ENCODE assay signal across 9 cellular contexts in the genomic region with DNA sequence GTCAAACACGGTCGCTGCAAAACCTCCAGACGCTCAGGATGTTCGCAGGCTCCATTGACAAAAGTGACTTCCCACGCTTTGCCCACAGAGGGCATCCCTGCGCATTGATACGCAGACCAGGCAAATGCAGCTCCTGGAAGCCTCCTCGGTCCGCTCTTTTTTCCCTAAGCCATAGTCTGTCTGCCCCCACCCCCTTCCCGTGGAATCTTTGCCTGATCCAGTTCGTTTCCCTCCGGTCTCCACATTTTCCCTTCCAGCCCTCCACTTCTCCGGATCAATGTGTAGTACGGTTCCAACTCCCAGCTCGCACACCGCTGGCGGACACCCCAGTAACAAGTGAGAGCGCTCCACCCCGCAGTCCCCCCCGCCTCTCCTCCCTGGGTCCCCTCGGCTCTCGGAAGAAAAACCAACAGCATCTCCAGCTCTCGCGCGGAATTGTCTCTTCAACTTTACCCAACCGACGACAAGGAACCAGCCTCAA. TPM values are rescaled to one million over a fixed set of nuclear protein-coding genes. Genes with fewer than 3 reads are reported as not detected.
DNase-seq lines count a peak whose midpoint lies in the region; ATAC-seq and TF ChIP-seq lines count a peak whose summit lies in the region.
"Had no signal": no experiment of that assay in that cellular context is flagged by ENCODE, and none has a peak within 500 bp of the region (broad histone marks: within the 10 kb centered on the region; RNA-seq: fewer than 3 reads in every experiment).

A gene with protein sequence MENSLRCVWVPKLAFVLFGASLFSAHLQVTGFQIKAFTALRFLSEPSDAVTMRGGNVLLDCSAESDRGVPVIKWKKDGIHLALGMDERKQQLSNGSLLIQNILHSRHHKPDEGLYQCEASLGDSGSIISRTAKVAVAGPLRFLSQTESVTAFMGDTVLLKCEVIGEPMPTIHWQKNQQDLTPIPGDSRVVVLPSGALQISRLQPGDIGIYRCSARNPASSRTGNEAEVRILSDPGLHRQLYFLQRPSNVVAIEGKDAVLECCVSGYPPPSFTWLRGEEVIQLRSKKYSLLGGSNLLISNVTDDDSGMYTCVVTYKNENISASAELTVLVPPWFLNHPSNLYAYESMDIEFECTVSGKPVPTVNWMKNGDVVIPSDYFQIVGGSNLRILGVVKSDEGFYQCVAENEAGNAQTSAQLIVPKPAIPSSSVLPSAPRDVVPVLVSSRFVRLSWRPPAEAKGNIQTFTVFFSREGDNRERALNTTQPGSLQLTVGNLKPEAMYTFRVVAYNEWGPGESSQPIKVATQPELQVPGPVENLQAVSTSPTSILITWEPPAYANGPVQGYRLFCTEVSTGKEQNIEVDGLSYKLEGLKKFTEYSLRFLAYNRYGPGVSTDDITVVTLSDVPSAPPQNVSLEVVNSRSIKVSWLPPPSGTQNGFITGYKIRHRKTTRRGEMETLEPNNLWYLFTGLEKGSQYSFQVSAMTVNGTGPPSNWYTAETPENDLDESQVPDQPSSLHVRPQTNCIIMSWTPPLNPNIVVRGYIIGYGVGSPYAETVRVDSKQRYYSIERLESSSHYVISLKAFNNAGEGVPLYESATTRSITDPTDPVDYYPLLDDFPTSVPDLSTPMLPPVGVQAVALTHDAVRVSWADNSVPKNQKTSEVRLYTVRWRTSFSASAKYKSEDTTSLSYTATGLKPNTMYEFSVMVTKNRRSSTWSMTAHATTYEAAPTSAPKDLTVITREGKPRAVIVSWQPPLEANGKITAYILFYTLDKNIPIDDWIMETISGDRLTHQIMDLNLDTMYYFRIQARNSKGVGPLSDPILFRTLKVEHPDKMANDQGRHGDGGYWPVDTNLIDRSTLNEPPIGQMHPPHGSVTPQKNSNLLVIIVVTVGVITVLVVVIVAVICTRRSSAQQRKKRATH (N-terminal part only) (plus strand): TSS at position 307 of the 481 bp plus-strand sequence. CDS start 591 bp downstream, outside the sequence.

- DNase-seq in DMS153 (lab: John Stamatoyannopoulos, UW) (peak; percentile 28), WERI-Rb-1 (peak; percentile 91), smooth muscle cell (lab: John Stamatoyannopoulos, UW; ENCODE audit: unreplicated experiment) (peak; percentile 8), DMS114 treated with DMSO at 0.1 percent for 48 hours (lab: John Stamatoyannopoulos, UW; ENCODE audit: unreplicated experiment) (no peak)
- DNase-seq in activated CD4-positive, alpha-beta memory T cell treated with anti-CD3 and anti-CD28 coated beads, Interleukin-2, amount 10 ng/mL, durations not matched to agents 7 days and 5 days: no peak

- POLR2A ChIA-PET in activated CD4-positive, alpha-beta memory T cell treated with anti-CD3 and anti-CD28 coated beads, Interleukin-2, amount 10 ng/mL, durations not matched to agents 7 days and 5 days (lab: Charles Lee): no interaction called here

- H3K27me3 ChIP-seq in WERI-Rb-1 (ENCODE audit: insufficient read depth, low read depth, severe bottlenecking) (peaks cover 19% of the 10 kb centered on the region), smooth muscle cell (ENCODE audit: low read depth) (peaks cover 59% of the 10 kb centered on the region)

- H3K4me3 ChIP-seq in WERI-Rb-1 (ENCODE audit: low read depth, low read length) (peak within 1 kb of the TSS; percentile 45), iPS-11a (ENCODE audit: low read depth, low read length) (peak within 1 kb of the TSS; percentile 42), smooth muscle cell (peak within 1 kb of the TSS; percentile 50)

- H3K4me3 Mint-ChIP-seq in activated CD4-positive, alpha-beta memory T cell treated with anti-CD3 and anti-CD28 coated beads, Interleukin-2, amount 10 ng/mL, durations not matched to agents 7 days and 5 days: no peak within 1 kb of the TSS

- H3K9me3 ChIP-seq in WERI-Rb-1 (ENCODE audit: severe bottlenecking) (no peaks in the 10 kb centered on the region), smooth muscle cell (replicated peaks; ENCODE audit: low read depth) (no peaks in the 10 kb centered on the region)

- H3K36me3 ChIP-seq in WERI-Rb-1: no peaks in the 10 kb centered on the region
- no peaks in the 10 kb centered on the region for H3K36me3 ChIP-seq in smooth muscle cell (ENCODE audit: low read depth)

- peaks cover 6% of the 10 kb centered on the region for H3K9me3 Mint-ChIP-seq in activated CD4-positive, alpha-beta memory T cell treated with anti-CD3 and anti-CD28 coated beads, Interleukin-2, amount 10 ng/mL, durations not matched to agents 7 days and 5 days

- CTCF ChIA-PET in activated CD4-positive, alpha-beta memory T cell treated with anti-CD3 and anti-CD28 coated beads, Interleukin-2, amount 10 ng/mL, durations not matched to agents 7 days and 5 days (lab: Charles Lee): no interaction called here

- peaks cover 3% of the 10 kb centered on the region for H3K36me3 Mint-ChIP-seq in activated CD4-positive, alpha-beta memory T cell treated with anti-CD3 and anti-CD28 coated beads, Interleukin-2, amount 10 ng/mL, durations not matched to agents 7 days and 5 days (ENCODE audit: low read depth)

- H3K27me3 Mint-ChIP-seq in activated CD4-positive, alpha-beta memory T cell treated with anti-CD3 and anti-CD28 coated beads, Interleukin-2, amount 10 ng/mL, durations not matched to agents 7 days and 5 days: peaks cover 23% of the 10 kb centered on the region

- TF ChIP-seq CTCF in LNCAP (IDR thresholded peaks at IDR 0.05) (peak; percentile 48), WERI-Rb-1 (IDR thresholded peaks at IDR 0.05; ENCODE audit: low read depth, low read length) (peak; percentile 97), smooth muscle cell (IDR thresholded peaks at IDR 0.05; ENCODE audit: borderline replicate concordance, insufficient read depth, poor library complexity, severe bottlenecking) (peak; percentile 26)

- no peak within 1 kb of the TSS for H3K9ac ChIP-seq in smooth muscle cell (ENCODE audit: low read depth)

- WGBS in smooth muscle cell (ENCODE audit: low lambda C conversion rate): 2% methylated on average over 27 of the region's 27 CpGs

- H3K4me2 ChIP-seq in smooth muscle cell: peak within 1 kb of the TSS; percentile 85

- ATAC-seq in GM21447 (IDR thresholded peaks at IDR 0.05; ENCODE audit: unreplicated experiment): no peak

- H3K79me2 ChIP-seq in smooth muscle cell (ENCODE audit: low read depth): no peaks in the 10 kb centered on the region

- H3K27ac ChIP-seq in WERI-Rb-1 (no peak within 1 kb of the TSS), smooth muscle cell (ENCODE audit: low read depth) (no peak within 1 kb of the TSS)

- H3K4me1 Mint-ChIP-seq in activated CD4-positive, alpha-beta memory T cell treated with anti-CD3 and anti-CD28 coated beads, Interleukin-2, amount 10 ng/mL, durations not matched to agents 7 days and 5 days: no peaks in the 10 kb centered on the region

- no peak within 1 kb of the TSS for H3K27ac Mint-ChIP-seq in activated CD4-positive, alpha-beta memory T cell treated with anti-CD3 and anti-CD28 coated beads, Interleukin-2, amount 10 ng/mL, durations not matched to agents 7 days and 5 days

- H3K4me1 ChIP-seq in smooth muscle cell (ENCODE audit: low read depth): peaks cover 9% of the 10 kb centered on the region

- no peaks in the 10 kb centered on the region for H4K20me1 ChIP-seq in smooth muscle cell (ENCODE audit: low read depth)

- peak within 1 kb of the TSS; percentile 83 for H2AFZ ChIP-seq in smooth muscle cell (ENCODE audit: low read depth)

- peaks cover 3% of the 10 kb centered on the region for H3F3A ChIP-seq in smooth muscle cell (ENCODE audit: low read depth)

RNA-seq across cellular contexts. Expression of the gene that starts here (rescaled TPM):
- total RNA-seq in smooth muscle cell: not detected in 2 replicates
- not detected in 2 replicates for polyA plus RNA-seq in smooth muscle cell
- total RNA-seq in activated CD4-positive, alpha-beta memory T cell treated with anti-CD3 and anti-CD28 coated beads, Interleukin-2, amount 10 ng/mL, durations not matched to agents 7 days and 5 days: not detected
- polyA plus RNA-seq: esophagus had no signal

Comparison
In these comparisons a context has a peak if more than half of its experiments do, and no peak if none do; other contexts are left out.
1. Peak in DNase-seq, H3K4me3 ChIP-seq and H3K4me2 ChIP-seq in smooth muscle cell; RNA of the gene not detected or under 1 TPM.
2. DNase-seq: peak in DMS153 (single experiment) and WERI-Rb-1 (single experiment); none in activated CD4-positive, alpha-beta memory T cell treated with anti-CD3 and anti-CD28 coated beads, Interleukin-2, amount 10 ng/mL, durations not matched to agents 7 days and 5 days (single experiment) and DMS114 treated with DMSO at 0.1 percent for 48 hours (single experiment).
3. CTCF ChIP-seq: peak in every context shown above with its lines; median percentile 97 in WERI-Rb-1; 48 in LNCAP; 26 in smooth muscle cell.
4. Peak in every context shown above with its lines, with median percentiles within 50 percentile points of each other: H3K4me3 ChIP-seq.